ENCODE assay signal across 8 cellular contexts in genomic region chr11:57667065-57667714, GRCh38.
DNase-seq lines count a peak whose midpoint lies in the region; ATAC-seq and TF ChIP-seq lines count a peak whose summit lies in the region.

No MANE protein-coding gene starts in this region.

- peak overlapping the region; percentile 91 for H3K4me3 Mint-ChIP-seq in activated T-cell treated with anti-CD3 and anti-CD28 coated beads, Interleukin-2, amount 50 U/mL, for 24 hours

- no peaks in the 10 kb centered on the region for H3K27me3 Mint-ChIP-seq in activated T-cell treated with anti-CD3 and anti-CD28 coated beads, Interleukin-2, amount 50 U/mL, for 24 hours

- peak; percentile 63 for TF ChIP-seq EP300 in Ishikawa (IDR thresholded peaks at IDR 0.05; ENCODE audit: borderline replicate concordance)

- peak; percentile 99 for DNase-seq in DMS153 treated with DMSO at 0.1 percent for 48 hours (lab: John Stamatoyannopoulos, UW; ENCODE audit: unreplicated experiment)
- peak; percentile 93 for DNase-seq in OCI-M2 (lab: John Stamatoyannopoulos, UW; ENCODE audit: unreplicated experiment)
- DNase-seq in activated T-cell treated with anti-CD3 and anti-CD28 coated beads, Interleukin-2, amount 50 U/mL, for 24 hours, result peak; percentile 85
- DNase-seq in erythroblast (lab: John Stamatoyannopoulos, UW), result peak; percentile 99 to 100
- DNase-seq in stimulated activated CD8-positive, alpha-beta memory T cell treated with anti-CD3 and anti-CD28 coated beads, Interleukin-4, amount 100 ng/mL, for 4 hours (ENCODE audit: low read depth in 2 of 2, low spot score in 1 of 2), result peak; percentile 86 to 89

- H3K36me3 Mint-ChIP-seq in activated T-cell treated with anti-CD3 and anti-CD28 coated beads, Interleukin-2, amount 50 U/mL, for 24 hours (ENCODE audit: low read depth), result peaks cover 38% of the 10 kb centered on the region

- no peak for TF ChIP-seq RAD21 in Ishikawa (IDR thresholded peaks at IDR 0.05; ENCODE audit: low read depth)

- H3K9me3 Mint-ChIP-seq in activated T-cell treated with anti-CD3 and anti-CD28 coated beads, Interleukin-2, amount 50 U/mL, for 24 hours, result no peaks in the 10 kb centered on the region

- no peaks in the 10 kb centered on the region for H3K27me3 ChIP-seq in mucosa of rectum (ENCODE audit: control insufficient read depth in 2 of 2, insufficient read depth in 2 of 2, low read length in 2 of 2)

- no peak for TF ChIP-seq POLR2A in erythroblast (IDR thresholded peaks at IDR 0.05; ENCODE audit: low read length)

- H3K4me1 Mint-ChIP-seq in activated T-cell treated with anti-CD3 and anti-CD28 coated beads, Interleukin-2, amount 50 U/mL, for 24 hours (ENCODE audit: low read depth), result peaks cover 48% of the 10 kb centered on the region

- peaks cover 12 to 16% of the 10 kb centered on the region in 2 donors for H3K36me3 ChIP-seq in mucosa of rectum (ENCODE audit: control insufficient read depth in 2 of 2, insufficient read depth in 2 of 2, low read length in 2 of 2)

- H3K4me1 ChIP-seq in mucosa of rectum (ENCODE audit: control insufficient read depth in 2 of 2, insufficient read depth in 2 of 2, low read length in 2 of 2), result peaks cover 14 to 21% of the 10 kb centered on the region in 2 donors

- no peaks in the 10 kb centered on the region for H3K9me3 ChIP-seq in mucosa of rectum (ENCODE audit: control insufficient read depth in 2 of 2, low read length in 2 of 2)

- peak overlapping the region; percentile 98 to 99 for H3K9ac ChIP-seq in mucosa of rectum (ENCODE audit: low read depth in 1 of 2, low read length in 2 of 2)

- peak overlapping the region; percentile 85 to 99 for H3K4me3 ChIP-seq in mucosa of rectum (ENCODE audit: low read length in 2 of 2)

- peak; percentile 66 for ATAC-seq in GM21619 (IDR thresholded peaks at IDR 0.05; ENCODE audit: unreplicated experiment)

- peak overlapping the region; percentile 100 for H3K27ac Mint-ChIP-seq in activated T-cell treated with anti-CD3 and anti-CD28 coated beads, Interleukin-2, amount 50 U/mL, for 24 hours

- peak overlapping the region; percentile 99 for H3K27ac ChIP-seq in mucosa of rectum (ENCODE audit: low read depth in 2 of 2, low read length in 2 of 2)

TF ChIP-seq in Ishikawa, 13 proteins besides CTCF, POLR2A, EP300 and RAD21:
- no peak; the same call in 1 of the 2 replicates for TF ChIP-seq TEAD4 (IDR thresholded peaks at IDR 0.05)
- no peak for TF ChIP-seq ZBTB7A (IDR thresholded peaks at IDR 0.05; ENCODE audit: low read depth)
- TF ChIP-seq CREB1 (IDR thresholded peaks at IDR 0.05; ENCODE audit: low read depth), result no peak
- peak; percentile 72 for TF ChIP-seq TAF1 (IDR thresholded peaks at IDR 0.05; ENCODE audit: low read depth)
- peak; percentile 51; the same call in 1 of the 2 replicates for TF ChIP-seq FOXM1 (IDR thresholded peaks at IDR 0.05; ENCODE audit: borderline replicate concordance, low read depth)
- peak; percentile 23; the same call in 1 of the 2 replicates for TF ChIP-seq CEBPB (IDR thresholded peaks at IDR 0.05)
- no peak for TF ChIP-seq NFIC (IDR thresholded peaks at IDR 0.05)
- no peak for TF ChIP-seq USF1 (IDR thresholded peaks at IDR 0.05)
- peak; percentile 54; the same call in 1 of the 2 replicates for TF ChIP-seq EGR1 (IDR thresholded peaks at IDR 0.05)
- TF ChIP-seq REST (IDR thresholded peaks at IDR 0.05; ENCODE audit: low read depth), result no peak
- peak; percentile 54 for TF ChIP-seq YY1 (IDR thresholded peaks at IDR 0.05; ENCODE audit: low read depth)
- TF ChIP-seq MAX (IDR thresholded peaks at IDR 0.05), result peak; percentile 21
- TF ChIP-seq TCF12 (IDR thresholded peaks at IDR 0.05; ENCODE audit: low read depth), result peak; percentile 53
TF ChIP-seq in Ishikawa: peak in this region for 7.

Comparison
In these comparisons a context has a peak if more than half of its experiments do, and no peak if none do; other contexts are left out.
1. Peak in every context shown above with its lines: DNase-seq, ATAC-seq, H3K4me3 ChIP-seq and H3K27ac ChIP-seq.